Comparison of ENCODE assay signal across 17 cellular contexts in the genomic region with DNA sequence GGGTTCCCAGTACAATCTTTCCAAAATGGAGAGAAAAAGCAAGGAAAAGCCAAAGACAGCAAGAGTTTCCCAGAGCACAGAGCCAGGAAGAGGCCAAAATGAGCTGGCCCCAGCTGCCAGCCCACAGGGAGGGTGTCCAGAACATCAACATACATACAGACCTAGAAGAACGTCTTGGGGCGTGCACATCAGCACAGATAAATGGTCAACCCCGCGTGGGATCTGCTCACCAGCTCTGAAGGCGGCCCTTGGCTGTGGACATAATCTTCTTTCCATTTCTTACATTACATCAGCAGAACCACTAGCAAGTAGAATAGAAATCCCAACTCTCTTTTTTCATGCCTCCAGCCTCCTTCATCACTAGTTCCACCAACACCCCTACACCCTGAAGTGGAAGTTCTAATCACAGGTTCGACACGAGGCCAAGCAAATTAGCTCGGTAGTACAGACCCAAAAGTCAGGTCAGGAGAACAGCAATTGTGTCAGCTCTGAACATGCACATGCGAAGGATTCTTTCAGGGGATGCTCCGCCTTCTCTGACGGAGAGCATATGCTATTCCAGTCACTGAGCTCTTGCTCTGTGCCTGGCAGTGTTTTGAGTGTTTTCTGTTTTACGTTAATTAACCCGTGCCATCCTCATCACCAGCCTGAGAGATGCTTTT. TPM values are rescaled to one million over a fixed set of nuclear protein-coding genes. Genes with fewer than 3 reads are reported as not detected.
A peak's percentile ranks its signal among the peaks of the same experiment; 100 is the strongest.
DNase-seq lines count a peak whose midpoint lies in the region; ATAC-seq and TF ChIP-seq lines count a peak whose summit lies in the region.
"Had no signal": no experiment of that assay in that cellular context is flagged by ENCODE, and none has a peak within 500 bp of the region (broad histone marks: within the 10 kb centered on the region; RNA-seq: fewer than 3 reads in every experiment).

No MANE protein-coding gene starts in this region.

- H4K20me1 ChIP-seq in BLaER1 treated with 17β-estradiol and CSF1 and Interleukin-3, amounts not matched to agents 10 nM and 100 nM = peaks cover 0 to 76% (median 20%) of the 10 kb centered on the region in 11 experiments; a peak in 14 of 22 replicates

- peak overlapping the region; percentile 3 to 98 (median 86); a peak in 20 of 22 replicates for H3K27ac ChIP-seq in BLaER1 treated with 17β-estradiol and CSF1 and Interleukin-3, amounts not matched to agents 10 nM and 100 nM
- H3K27ac ChIP-seq in right atrium auricular region (peak overlapping the region; percentile 58 to 61), gastrocnemius medialis (peak overlapping the region; percentile 81 to 87 (median 84))

- ATAC-seq in gastrocnemius medialis = no peak
- ATAC-seq in HG03378 (IDR thresholded peaks at IDR 0.05; ENCODE audit: unreplicated experiment) = no peak
- ATAC-seq in HG02973 (IDR thresholded peaks at IDR 0.05; ENCODE audit: unreplicated experiment) = no peak
- ATAC-seq: K562; stimulated activated memory B cell treated with anti-CD40 and anti-IgM and Interleukin-4, amounts not matched to agents 10 μg/mL and 1 μg/mL and 100 μg/mL, for 72 hours; T-cell had no signal

- in situ Hi-C loops in gastrocnemius medialis (cut with MboI; ENCODE audit: low sequenced_read_pairs in 4 of 4) = no loop called here

- DNase-seq in SK-N-DZ (ENCODE audit: low spot score) (peak; percentile 21), right atrium auricular region (ENCODE audit: low spot score) (no peak), gastrocnemius medialis (no peak), NCI-H524 (lab: John Stamatoyannopoulos, UW) (no peak)
- no peak for DNase-seq in activated T-cell treated with anti-CD3 and anti-CD28 coated beads, Interleukin-2, amount 50 U/mL, for 48 hours
- DNase-seq: activated CD4-positive, alpha-beta T cell treated with anti-CD3 and anti-CD28 coated beads, Interleukin-2, amount 10 ng/mL, durations not matched to agents 7 days and 5 days; amygdala; effector memory CD4-positive, alpha-beta T cell; hippocampal formation; NCI-H2029; NK-92 treated with Interleukin-12 subunit alpha and Interleukin-12 subunit beta, amount 100 ng/mL, for 24 hours; T-cell had no signal

- peaks cover 89 to 99% (median 96%) of the 10 kb centered on the region in 10 experiments for H3K4me1 ChIP-seq in BLaER1 treated with 17β-estradiol and CSF1 and Interleukin-3, amounts not matched to agents 10 nM and 100 nM
- H3K4me1 ChIP-seq in right atrium auricular region (peaks cover 2 to 77% of the 10 kb centered on the region in 2 donors), gastrocnemius medialis (peaks cover 82 to 88% of the 10 kb centered on the region in 2 donors)

- intact Hi-C loops in gastrocnemius medialis (cut with DNase I; ENCODE audit: low total_unique reads) = no loop called here

- TF ChIP-seq CTCF in right atrium auricular region (IDR thresholded peaks at IDR 0.05) (no peak), gastrocnemius medialis (IDR thresholded peaks at IDR 0.05 in 4 of 5, conservative IDR thresholded peaks at IDR 0.05 in 1 of 5) (no peak)

- H3K4me3 ChIP-seq in BLaER1 treated with 17β-estradiol and CSF1 and Interleukin-3, amounts not matched to agents 10 nM and 100 nM = no peak overlapping the region
- H3K4me3 ChIP-seq in right atrium auricular region (no peak overlapping the region), gastrocnemius medialis (no peak overlapping the region)
- H3K4me3 ChIP-seq: K562 had no signal

- H3K9ac ChIP-seq in BLaER1 treated with 17β-estradiol and CSF1 and Interleukin-3, amounts not matched to agents 10 nM and 100 nM = peak overlapping the region in 8 of 11 experiments; percentile 13 to 77 (median 73); a peak in 13 of 22 replicates

- peaks cover 0 to 9% (median 0%) of the 10 kb centered on the region in 11 experiments; a peak in 2 of 22 replicates for H3K36me3 ChIP-seq in BLaER1 treated with 17β-estradiol and CSF1 and Interleukin-3, amounts not matched to agents 10 nM and 100 nM
- H3K36me3 ChIP-seq in right atrium auricular region (no peaks in the 10 kb centered on the region), gastrocnemius medialis (no peaks in the 10 kb centered on the region)

- no peaks in the 10 kb centered on the region for H3K9me3 ChIP-seq in BLaER1 treated with 17β-estradiol and CSF1 and Interleukin-3, amounts not matched to agents 10 nM and 100 nM (replicated peaks in 1 of 11)
- H3K9me3 ChIP-seq in right atrium auricular region = no peaks in the 10 kb centered on the region
- H3K9me3 ChIP-seq in gastrocnemius medialis = no peaks in the 10 kb centered on the region

- no peak for TF ChIP-seq POLR2A in gastrocnemius medialis (IDR thresholded peaks at IDR 0.05)

- no peaks in the 10 kb centered on the region for H3K27me3 ChIP-seq in BLaER1 treated with 17β-estradiol and CSF1 and Interleukin-3, amounts not matched to agents 10 nM and 100 nM
- no peaks in the 10 kb centered on the region for H3K27me3 ChIP-seq in right atrium auricular region
- no peaks in the 10 kb centered on the region for H3K27me3 ChIP-seq in gastrocnemius medialis

- peak overlapping the region; percentile 87 to 98 (median 95) for H3K4me2 ChIP-seq in BLaER1 treated with 17β-estradiol and CSF1 and Interleukin-3, amounts not matched to agents 10 nM and 100 nM

RNA-seq across cellular contexts. Expression of a gene that starts 16.4 kb away (rescaled TPM):
- 5.3 and 5.6 TPM in 2 replicates for polyA plus RNA-seq in SK-N-DZ (2014; cell fraction: cytosol; rRNA removed)
- 9.6 and 14.8 TPM in 2 replicates for polyA plus RNA-seq in SK-N-DZ (2014; cell fraction: nucleus; rRNA removed)
- total RNA-seq in right atrium auricular region (10 to 100 TPM; 14.6 to 18.2 TPM), gastrocnemius medialis (10 to 100 TPM in 2 of 4 donors, 1 to 10 TPM in 2; 6.2 to 16.8 (median 11.4) TPM)
